In genomic region chr6:52504778-52505127, GRCh38 we compare ENCODE assay signal across 2 cellular contexts.
TF ChIP-seq lines count a peak whose summit lies in the region.

No MANE protein-coding gene starts in this region.

TF ChIP-seq in SK-N-SH, 30 proteins besides CTCF, POLR2A, EP300 and RAD21 (continued from another document):
- TF ChIP-seq IRF3 (IDR thresholded peaks at IDR 0.05; ENCODE audit: low read depth, low read length) (no peak), NFIC (IDR thresholded peaks at IDR 0.05; ENCODE audit: borderline replicate concordance) (no peak), REST (IDR thresholded peaks at IDR 0.05; ENCODE audit: low read depth, low read length) (no peak), NRF1 (IDR thresholded peaks at IDR 0.05; ENCODE audit: low read depth, low read length) (no peak), TEAD4 (IDR thresholded peaks at IDR 0.05; ENCODE audit: borderline replicate concordance, insufficient read depth) (no peak), MXI1 (IDR thresholded peaks at IDR 0.05; ENCODE audit: low read depth, low read length) (no peak), YY1 (IDR thresholded peaks at IDR 0.05; ENCODE audit: low read depth) (no peak), RCOR1 (IDR thresholded peaks at IDR 0.05; ENCODE audit: low read length) (no peak), USF2 (IDR thresholded peaks at IDR 0.05; ENCODE audit: borderline replicate concordance, low read depth, low read length) (no peak), FOSL2 (IDR thresholded peaks at IDR 0.05; ENCODE audit: borderline replicate concordance, low read depth) (no peak), GATA2 (CRISPR knock-in tag; IDR thresholded peaks at IDR 0.05) (no peak), SMC3 (IDR thresholded peaks at IDR 0.05; ENCODE audit: low read depth, low read length) (no peak)

TF ChIP-seq in SK-N-SH treated with all-trans-retinoic acid at 6 μM for 48 hours, 23 proteins besides CTCF, POLR2A, EP300 and RAD21 (continued from another document):
- TF ChIP-seq CSRNP3 (CRISPR knock-in tag; IDR thresholded peaks at IDR 0.05) (no peak), ARNTL (CRISPR knock-in tag; IDR thresholded peaks at IDR 0.05; ENCODE audit: borderline replicate concordance, low read depth) (no peak), ZFP30 (CRISPR knock-in tag; IDR thresholded peaks at IDR 0.05) (no peak), ZNF70 (CRISPR knock-in tag; IDR thresholded peaks at IDR 0.05) (no peak), RARB (CRISPR knock-in tag; IDR thresholded peaks at IDR 0.05) (no peak)
